ENCODE assay signal across 8 cellular contexts in the genomic region with DNA sequence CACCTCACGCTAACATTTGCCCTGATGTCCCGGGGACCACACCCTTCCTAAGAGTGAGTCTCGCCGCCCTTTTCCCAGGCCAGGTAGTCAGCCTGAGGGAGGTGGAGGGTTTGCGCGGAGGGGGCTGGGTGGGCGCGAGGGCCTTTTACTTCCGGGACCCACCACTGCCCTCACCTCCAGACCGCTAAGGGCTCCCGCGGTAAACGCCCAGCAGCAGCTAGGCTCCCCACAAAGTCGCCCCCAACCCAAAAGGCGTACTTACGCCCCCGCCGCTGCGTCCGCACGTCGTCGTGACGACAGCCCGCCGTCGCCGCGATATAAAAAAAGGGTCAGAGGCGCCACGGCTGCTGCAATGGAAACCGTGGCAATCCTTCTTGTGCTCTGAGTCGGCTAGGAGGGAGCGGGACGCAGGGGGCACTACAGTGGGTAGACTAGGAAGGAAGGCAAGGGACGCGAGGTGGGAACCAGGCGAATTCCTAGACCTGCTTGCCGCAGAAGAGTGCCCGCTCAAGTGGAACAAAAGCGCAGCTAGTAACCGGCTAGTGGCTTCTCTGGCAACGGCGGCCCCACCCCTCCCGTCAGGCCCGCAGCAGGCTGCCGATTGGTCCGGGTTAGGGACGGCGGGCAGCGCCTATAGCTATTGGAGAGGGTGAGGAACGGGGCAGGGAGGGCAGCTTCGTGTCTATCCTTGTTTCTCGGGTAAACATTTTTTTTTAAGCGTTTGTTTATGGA. TPM values are rescaled to one million over a fixed set of nuclear protein-coding genes. Genes with fewer than 3 reads are reported as not detected.
DNase-seq lines count a peak whose midpoint lies in the region; ATAC-seq and TF ChIP-seq lines count a peak whose summit lies in the region.

A gene with protein sequence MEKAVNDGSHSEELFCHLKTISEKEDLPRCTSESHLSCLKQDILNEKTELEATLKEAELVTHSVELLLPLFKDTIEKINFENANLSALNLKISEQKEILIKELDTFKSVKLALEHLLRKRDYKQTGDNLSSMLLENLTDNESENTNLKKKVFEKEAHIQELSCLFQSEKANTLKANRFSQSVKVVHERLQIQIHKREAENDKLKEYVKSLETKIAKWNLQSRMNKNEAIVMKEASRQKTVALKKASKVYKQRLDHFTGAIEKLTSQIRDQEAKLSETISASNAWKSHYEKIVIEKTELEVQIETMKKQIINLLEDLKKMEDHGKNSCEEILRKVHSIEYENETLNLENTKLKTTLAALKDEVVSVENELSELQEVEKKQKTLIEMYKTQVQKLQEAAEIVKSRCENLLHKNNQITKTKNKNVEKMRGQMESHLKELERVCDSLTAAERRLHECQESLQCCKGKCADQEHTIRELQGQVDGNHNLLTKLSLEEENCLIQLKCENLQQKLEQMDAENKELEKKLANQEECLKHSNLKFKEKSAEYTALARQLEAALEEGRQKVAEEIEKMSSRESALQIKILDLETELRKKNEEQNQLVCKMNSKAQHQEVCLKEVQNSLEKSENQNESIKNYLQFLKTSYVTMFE (minus strand): TSS at position 553 of the 732 bp plus-strand sequence. CDS start 9,296 bp downstream, outside the sequence.

- TF ChIP-seq CTCF in WTC11 (IDR thresholded peaks at IDR 0.05) (no peak), cardiac fibroblast (IDR thresholded peaks at IDR 0.05; ENCODE audit: low read depth, low read length) (no peak)

- in situ Hi-C loops in ACHN (cut with HindIII; ENCODE audit: low pct_ligation_motif_present, low pct_unique_long_range_greater_than_20kb, low sequenced_read_pairs), result no loop called here

- DNase-seq in ACHN (peak; percentile 82), NCI-H226 (peak; percentile 81), WTC11 (ENCODE audit: low spot score) (peak; percentile 91), cardiac fibroblast (ENCODE audit: low read depth in 2 of 2) (peak; percentile 86 to 91), immature natural killer cell (peak; percentile 88), smooth muscle cell of the brain vasculature (ENCODE audit: low read depth, low spot score) (peak; percentile 51)

- H3K27me3 Mint-ChIP-seq in WTC11 (ENCODE audit: low read depth) (peaks cover 7% of the 10 kb centered on the region), immature natural killer cell (ENCODE audit: low read depth in 3 of 3) (peaks cover 0 to 6% (median 3%) of the 10 kb centered on the region in 3 donors)

- H3K9me3 Mint-ChIP-seq in WTC11 (no peaks in the 10 kb centered on the region), immature natural killer cell (no peaks in the 10 kb centered on the region)

- POLR2A ChIA-PET in WTC11 (lab: Charles Lee), result interaction anchor here (0.6 to 1.0 kb wide), 3 partner anchors 34 to 1383 kb away, joined by 3 to 4 read pairs (median 3); no protein-coding TSS in a partner anchor

- peak within 1 kb of the TSS; percentile 91 for H3K27ac Mint-ChIP-seq in WTC11
- peak within 1 kb of the TSS; percentile 95 to 98 (median 95) for H3K27ac Mint-ChIP-seq in immature natural killer cell

- H3K4me1 Mint-ChIP-seq in WTC11 (peaks cover 15% of the 10 kb centered on the region), immature natural killer cell (peaks cover 30 to 52% of the 10 kb centered on the region in 2 donors)

- H3K4me3 ChIP-seq in cardiac fibroblast (replicated peaks in 1 of 2; ENCODE audit: low read depth in 2 of 2, low read length in 2 of 2), result peak within 1 kb of the TSS; percentile 76 to 96

- ATAC-seq in GM18909 (IDR thresholded peaks at IDR 0.05; ENCODE audit: poor library complexity, unreplicated experiment), result peak; percentile 100
- ATAC-seq in HG03175 (IDR thresholded peaks at IDR 0.05; ENCODE audit: unreplicated experiment), result peak; percentile 100
- peak; percentile 99 for ATAC-seq in WTC11

- H3K36me3 Mint-ChIP-seq in WTC11, result no peaks in the 10 kb centered on the region
- H3K36me3 Mint-ChIP-seq in immature natural killer cell, result no peaks in the 10 kb centered on the region

- CTCF ChIA-PET in WTC11 (lab: Charles Lee), result interaction anchor here (0.6 to 1.7 kb wide), 8 partner anchors 16 to 309 kb away, joined by 3 to 14 read pairs (median 4); a partner anchor contains a TSS

- H3K4me3 Mint-ChIP-seq in WTC11 (peak within 1 kb of the TSS; percentile 81), immature natural killer cell (peak within 1 kb of the TSS; percentile 95 to 99 (median 97))

TF ChIP-seq in WTC11, 78 proteins besides CTCF, POLR2A, EP300 and RAD21 (continues in another document):
- 0 out of 2 replicates have a peak, but pooled peaks have one; percentile 35 for TF ChIP-seq MYBL2 (CRISPR knock-in tag; IDR thresholded peaks at IDR 0.05)
- 0 out of 2 replicates have a peak, but pooled peaks have one; percentile 25 for TF ChIP-seq CREB1 (CRISPR knock-in tag; IDR thresholded peaks at IDR 0.05)
- TF ChIP-seq, protein P1, sequence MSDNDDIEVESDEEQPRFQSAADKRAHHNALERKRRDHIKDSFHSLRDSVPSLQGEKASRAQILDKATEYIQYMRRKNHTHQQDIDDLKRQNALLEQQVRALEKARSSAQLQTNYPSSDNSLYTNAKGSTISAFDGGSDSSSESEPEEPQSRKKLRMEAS (CRISPR knock-in tag; IDR thresholded peaks at IDR 0.05), result peak; percentile 75
- TF ChIP-seq SP1 (CRISPR knock-in tag; conservative IDR thresholded peaks at IDR 0.05), result peak; percentile 74
- 0 out of 2 replicates have a peak, but pooled peaks have one; percentile 15 for TF ChIP-seq NFYB (CRISPR knock-in tag; conservative IDR thresholded peaks at IDR 0.05; ENCODE audit: low read depth)
- no peak for TF ChIP-seq ZNF219 (CRISPR knock-in tag; IDR thresholded peaks at IDR 0.05; ENCODE audit: borderline replicate concordance)
- TF ChIP-seq, protein P2, sequence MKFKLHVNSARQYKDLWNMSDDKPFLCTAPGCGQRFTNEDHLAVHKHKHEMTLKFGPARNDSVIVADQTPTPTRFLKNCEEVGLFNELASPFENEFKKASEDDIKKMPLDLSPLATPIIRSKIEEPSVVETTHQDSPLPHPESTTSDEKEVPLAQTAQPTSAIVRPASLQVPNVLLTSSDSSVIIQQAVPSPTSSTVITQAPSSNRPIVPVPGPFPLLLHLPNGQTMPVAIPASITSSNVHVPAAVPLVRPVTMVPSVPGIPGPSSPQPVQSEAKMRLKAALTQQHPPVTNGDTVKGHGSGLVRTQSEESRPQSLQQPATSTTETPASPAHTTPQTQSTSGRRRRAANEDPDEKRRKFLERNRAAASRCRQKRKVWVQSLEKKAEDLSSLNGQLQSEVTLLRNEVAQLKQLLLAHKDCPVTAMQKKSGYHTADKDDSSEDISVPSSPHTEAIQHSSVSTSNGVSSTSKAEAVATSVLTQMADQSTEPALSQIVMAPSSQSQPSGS (CRISPR knock-in tag; IDR thresholded peaks at IDR 0.05; ENCODE audit: borderline replicate concordance, low read depth), result no peak
- TF ChIP-seq NFATC4 (CRISPR knock-in tag; IDR thresholded peaks at IDR 0.05), result no peak
- TF ChIP-seq ETV6 (CRISPR knock-in tag; IDR thresholded peaks at IDR 0.05), result peak; percentile 85
- TF ChIP-seq CREM (CRISPR knock-in tag; IDR thresholded peaks at IDR 0.05), result peak; percentile 62; the same call in 1 of the 2 replicates
- TF ChIP-seq, protein P3, sequence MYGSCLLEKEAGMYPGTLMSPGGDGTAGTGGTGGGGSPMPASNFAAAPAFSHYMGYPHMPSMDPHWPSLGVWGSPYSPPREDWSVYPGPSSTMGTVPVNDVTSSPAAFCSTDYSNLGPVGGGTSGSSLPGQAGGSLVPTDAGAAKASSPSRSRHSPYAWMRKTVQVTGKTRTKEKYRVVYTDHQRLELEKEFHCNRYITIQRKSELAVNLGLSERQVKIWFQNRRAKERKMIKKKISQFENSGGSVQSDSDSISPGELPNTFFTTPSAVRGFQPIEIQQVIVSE (CRISPR knock-in tag; IDR thresholded peaks at IDR 0.05; ENCODE audit: borderline replicate concordance), result no peak
- no peak for TF ChIP-seq NR1H2 (CRISPR knock-in tag; IDR thresholded peaks at IDR 0.05)
- 0 out of 2 replicates have a peak, but pooled peaks have one; percentile 12 for TF ChIP-seq ZNF121 (CRISPR knock-in tag; IDR thresholded peaks at IDR 0.05)
- no peak for TF ChIP-seq RORB (CRISPR knock-in tag; IDR thresholded peaks at IDR 0.05)
- TF ChIP-seq, protein P4, sequence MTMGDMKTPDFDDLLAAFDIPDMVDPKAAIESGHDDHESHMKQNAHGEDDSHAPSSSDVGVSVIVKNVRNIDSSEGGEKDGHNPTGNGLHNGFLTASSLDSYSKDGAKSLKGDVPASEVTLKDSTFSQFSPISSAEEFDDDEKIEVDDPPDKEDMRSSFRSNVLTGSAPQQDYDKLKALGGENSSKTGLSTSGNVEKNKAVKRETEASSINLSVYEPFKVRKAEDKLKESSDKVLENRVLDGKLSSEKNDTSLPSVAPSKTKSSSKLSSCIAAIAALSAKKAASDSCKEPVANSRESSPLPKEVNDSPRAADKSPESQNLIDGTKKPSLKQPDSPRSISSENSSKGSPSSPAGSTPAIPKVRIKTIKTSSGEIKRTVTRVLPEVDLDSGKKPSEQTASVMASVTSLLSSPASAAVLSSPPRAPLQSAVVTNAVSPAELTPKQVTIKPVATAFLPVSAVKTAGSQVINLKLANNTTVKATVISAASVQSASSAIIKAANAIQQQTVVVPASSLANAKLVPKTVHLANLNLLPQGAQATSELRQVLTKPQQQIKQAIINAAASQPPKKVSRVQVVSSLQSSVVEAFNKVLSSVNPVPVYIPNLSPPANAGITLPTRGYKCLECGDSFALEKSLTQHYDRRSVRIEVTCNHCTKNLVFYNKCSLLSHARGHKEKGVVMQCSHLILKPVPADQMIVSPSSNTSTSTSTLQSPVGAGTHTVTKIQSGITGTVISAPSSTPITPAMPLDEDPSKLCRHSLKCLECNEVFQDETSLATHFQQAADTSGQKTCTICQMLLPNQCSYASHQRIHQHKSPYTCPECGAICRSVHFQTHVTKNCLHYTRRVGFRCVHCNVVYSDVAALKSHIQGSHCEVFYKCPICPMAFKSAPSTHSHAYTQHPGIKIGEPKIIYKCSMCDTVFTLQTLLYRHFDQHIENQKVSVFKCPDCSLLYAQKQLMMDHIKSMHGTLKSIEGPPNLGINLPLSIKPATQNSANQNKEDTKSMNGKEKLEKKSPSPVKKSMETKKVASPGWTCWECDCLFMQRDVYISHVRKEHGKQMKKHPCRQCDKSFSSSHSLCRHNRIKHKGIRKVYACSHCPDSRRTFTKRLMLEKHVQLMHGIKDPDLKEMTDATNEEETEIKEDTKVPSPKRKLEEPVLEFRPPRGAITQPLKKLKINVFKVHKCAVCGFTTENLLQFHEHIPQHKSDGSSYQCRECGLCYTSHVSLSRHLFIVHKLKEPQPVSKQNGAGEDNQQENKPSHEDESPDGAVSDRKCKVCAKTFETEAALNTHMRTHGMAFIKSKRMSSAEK (CRISPR knock-in tag; IDR thresholded peaks at IDR 0.05; ENCODE audit: borderline replicate concordance), result no peak
- no peak for TF ChIP-seq NR3C1 (CRISPR knock-in tag; conservative IDR thresholded peaks at IDR 0.05; ENCODE audit: low read depth)
- TF ChIP-seq RELA (CRISPR knock-in tag; IDR thresholded peaks at IDR 0.05; ENCODE audit: borderline replicate concordance), result no peak

RNA-seq across cellular contexts. Expression of the gene that starts here (rescaled TPM):
- 24.4 to 31.0 TPM (median 30.2 TPM) in 3 replicates for total RNA-seq in WTC11 (2021)
- polyA plus RNA-seq in immature natural killer cell, result 10 to 100 TPM; 20.1 to 31.3 (median 21.3) TPM

Comparison
In these comparisons a context has a peak if more than half of its experiments do, and no peak if none do; other contexts are left out.
1. Peak in every context shown above with its lines: DNase-seq, ATAC-seq and H3K4me3 ChIP-seq.